In the genomic region with DNA sequence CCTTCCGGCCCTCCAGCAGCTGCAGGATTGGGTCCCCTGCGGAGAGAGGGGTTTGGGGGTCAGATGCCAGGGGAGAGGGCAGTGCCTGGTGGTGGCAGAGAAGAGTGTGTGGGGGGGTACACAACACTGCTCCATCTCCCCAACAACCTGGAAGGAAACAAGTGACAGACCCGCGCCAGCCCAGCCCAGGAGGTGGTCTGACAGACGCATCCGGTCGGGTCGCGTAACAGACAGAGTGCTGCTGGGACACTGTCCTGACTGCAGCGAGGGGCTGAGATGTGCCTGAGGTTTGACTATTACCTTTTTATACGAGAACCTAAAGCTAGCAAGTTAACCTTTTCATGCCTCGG, we compare ENCODE assay signal across 8 cellular contexts. TPM values are rescaled to one million over a fixed set of nuclear protein-coding genes. Genes with fewer than 3 reads are reported as not detected.
DNase-seq lines count a peak whose midpoint lies in the region; ATAC-seq and TF ChIP-seq lines count a peak whose summit lies in the region.

No MANE protein-coding gene starts in this region.

- no peak for TF ChIP-seq EP300 in sigmoid colon (IDR thresholded peaks at IDR 0.05)

- H3K27me3 Mint-ChIP-seq in endothelial cell (ENCODE audit: unreplicated experiment) = peaks cover 1% of the 10 kb centered on the region
- no peaks in the 10 kb centered on the region for H3K27me3 Mint-ChIP-seq in Caco-2 (ENCODE audit: insufficient read depth, unreplicated experiment)

- TF ChIP-seq CTCF in Peyer's patch (IDR thresholded peaks at IDR 0.05) (no peak), endothelial cell (IDR thresholded peaks at IDR 0.05; ENCODE audit: unreplicated experiment) (no peak), sigmoid colon (IDR thresholded peaks at IDR 0.05) (no peak), Caco-2 (IDR thresholded peaks at IDR 0.05; ENCODE audit: insufficient read depth in 1 of 2, low read depth in 1 of 2, low read length in 1 of 2, severe bottlenecking in 1 of 2, unreplicated experiment in 1 of 2) (no peak)

- POLR2A ChIA-PET in HEK293T (lab: Yijun Ruan, JAX) = interaction anchor here (1.0 to 3.6 kb wide), 4 partner anchors 27 to 72 kb away, joined by 3 to 23 read pairs (median 5); a partner anchor contains a TSS
- POLR2A ChIA-PET in Caco-2 (lab: Charles Lee) = no interaction called here

- ATAC-seq in GM21619 (IDR thresholded peaks at IDR 0.05; ENCODE audit: unreplicated experiment) = peak; percentile 3

- H3K9me3 Mint-ChIP-seq in endothelial cell (ENCODE audit: unreplicated experiment) (no peaks in the 10 kb centered on the region), Caco-2 (ENCODE audit: unreplicated experiment) (no peaks in the 10 kb centered on the region)

- peak in 1 of 3 donors; percentile 33 for DNase-seq in Peyer's patch
- no peak for DNase-seq in endothelial cell (ENCODE audit: low spot score)
- no peak for DNase-seq in sigmoid colon
- no peak for DNase-seq in HEK293T (ENCODE audit: extremely low spot score)
- no peak for DNase-seq in NCI-H2081 (lab: John Stamatoyannopoulos, UW)
- DNase-seq in GM03348 (ENCODE audit: low spot score) = no peak
- DNase-seq in Caco-2 = no peak

- TF ChIP-seq POLR2A in Peyer's patch (IDR thresholded peaks at IDR 0.05) (no peak), sigmoid colon (IDR thresholded peaks at IDR 0.05) (no peak)

- H3K9me3 ChIP-seq in Peyer's patch = no peaks in the 10 kb centered on the region
- no peaks in the 10 kb centered on the region for H3K9me3 ChIP-seq in sigmoid colon
- no peaks in the 10 kb centered on the region for H3K9me3 ChIP-seq in Caco-2

- BruUV-seq in Caco-2 (replicated peaks; lab: Mats Ljungman, UMichigan) = no TSS peak

- H3K4me1 ChIP-seq in Peyer's patch = peaks cover 0 to 26% (median 8%) of the 10 kb centered on the region in 4 donors
- H3K4me1 ChIP-seq in sigmoid colon = peaks cover 0 to 24% (median 17%) of the 10 kb centered on the region in 4 donors
- H3K4me1 ChIP-seq in Caco-2 = peaks cover 4% of the 10 kb centered on the region; the same call in 1 of the 2 replicates

- CTCF ChIA-PET in HEK293T (lab: Yijun Ruan, JAX) (interaction anchor here (1.7 to 1.8 kb wide), 2 partner anchors 9 to 51 kb away, joined by 4 read pairs; no protein-coding TSS in a partner anchor), Caco-2 (lab: Charles Lee) (no interaction called here)

- H3K36me3 Mint-ChIP-seq in endothelial cell (ENCODE audit: low read depth, unreplicated experiment) = peaks cover under 1% of the 10 kb centered on the region
- peaks cover 21% of the 10 kb centered on the region for H3K36me3 Mint-ChIP-seq in Caco-2 (ENCODE audit: insufficient read depth, unreplicated experiment)

- H3K4me3 Mint-ChIP-seq in endothelial cell (ENCODE audit: unreplicated experiment) = no peak overlapping the region
- H3K4me3 Mint-ChIP-seq in Caco-2 (ENCODE audit: unreplicated experiment) = no peak overlapping the region

- H3K4me3 ChIP-seq in Peyer's patch (peak overlapping the region; percentile 14 to 41 (median 37)), sigmoid colon (peak overlapping the region; percentile 22 to 49 (median 43)), Caco-2 (ENCODE audit: low read depth, low read length) (no peak overlapping the region)

- H3K27ac ChIP-seq in Peyer's patch = peak overlapping the region; percentile 32 to 79 (median 64)
- H3K27ac ChIP-seq in sigmoid colon = peak overlapping the region; percentile 72 to 86 (median 85)

- H3K4me1 Mint-ChIP-seq in endothelial cell (ENCODE audit: unreplicated experiment) (peaks cover 11% of the 10 kb centered on the region), Caco-2 (ENCODE audit: low read depth, unreplicated experiment) (peaks cover 6% of the 10 kb centered on the region)

- intact Hi-C loops in sigmoid colon (cut with DNase I) (loop anchor here (5.0 to 10.0 kb wide), 2 partner anchors 66 to 257 kb away; no protein-coding TSS in a partner anchor), Caco-2 (cut with micrococcal nuclease; ENCODE audit: unreplicated experiment) (loop anchor here (5.0 kb wide), 1 partner anchor 41 kb away; no protein-coding TSS in a partner anchor)

- 58 to 62% methylated on average over 12 of the region's 12 CpGs for WGBS in sigmoid colon, 2 donors

- peak overlapping the region; percentile 61 for H3K27ac Mint-ChIP-seq in endothelial cell (ENCODE audit: unreplicated experiment)
- no peak overlapping the region for H3K27ac Mint-ChIP-seq in Caco-2 (ENCODE audit: unreplicated experiment)

- no peaks in the 10 kb centered on the region for H3K27me3 ChIP-seq in Peyer's patch
- no peaks in the 10 kb centered on the region for H3K27me3 ChIP-seq in sigmoid colon
- H3K27me3 ChIP-seq in Caco-2 (replicated peaks; ENCODE audit: control insufficient read depth, insufficient read depth, low read length) = no peaks in the 10 kb centered on the region

- H3K36me3 ChIP-seq in Peyer's patch (peaks cover 0 to 35% (median 0%) of the 10 kb centered on the region in 3 donors), sigmoid colon (peaks cover 9 to 41% (median 12%) of the 10 kb centered on the region in 4 donors), Caco-2 (ENCODE audit: control insufficient read depth, insufficient read depth, low read length) (no peaks in the 10 kb centered on the region; the same call in 1 of the 2 replicates)

TF ChIP-seq in HEK293T, 16 proteins besides CTCF, POLR2A, EP300 and RAD21:
- TF ChIP-seq SP1 (IDR thresholded peaks at IDR 0.05) (no peak), ARNT (IDR thresholded peaks at IDR 0.05) (no peak), FOXM1 (IDR thresholded peaks at IDR 0.05; ENCODE audit: borderline replicate concordance) (no peak)

RNA-seq across cellular contexts. Expression of a gene that starts 16.2 kb away (rescaled TPM):
- 10 to 100 TPM in 3 of 4 donors, 1 to 10 TPM in 1; 8.4 to 45.4 (median 22.2) TPM for total RNA-seq in Peyer's patch
- 11.5 TPM for total RNA-seq in endothelial cell (ENCODE audit: unreplicated experiment)
- total RNA-seq in sigmoid colon = 10 to 100 TPM in 2 of 4 donors, 1 to 10 TPM in 2; 4.3 to 11.4 (median 9.6) TPM
- polyA plus RNA-seq in sigmoid colon = 10 to 100 TPM in 2 of 3 donors, 1 to 10 TPM in 1; 6.0 to 61.9 (median 17.1) TPM
- total RNA-seq in Caco-2 (2022) = 5.5 and 9.0 TPM in 2 replicates

RNA-seq across cellular contexts. Expression of a gene that starts 27.1 kb away (rescaled TPM):
- total RNA-seq in Peyer's patch (10 to 100 TPM; 45.4 to 61.4 (median 53.7) TPM), endothelial cell (ENCODE audit: unreplicated experiment) (69.6 TPM), sigmoid colon (10 to 100 TPM; 44.2 to 73.1 (median 56.9) TPM), Caco-2 (2022) (66.6 and 72.3 TPM in 2 replicates)
- polyA plus RNA-seq in sigmoid colon = 100 to 1,000 TPM in 1 of 3 donors, 10 to 100 TPM in 2; 87.1 to 110 (median 91.3) TPM

RNA-seq across cellular contexts. Expression of a gene that starts 43.4 kb away (rescaled TPM):
- total RNA-seq in Peyer's patch (100 to 1,000 TPM in 1 of 4 donors, 10 to 100 TPM in 3; 18.9 to 108 (median 30.6) TPM), endothelial cell (ENCODE audit: unreplicated experiment) (28.8 TPM), sigmoid colon (10 to 100 TPM; 18.9 to 29.6 (median 26.4) TPM), Caco-2 (2022) (31.2 and 33.3 TPM in 2 replicates)
- 10 to 100 TPM; 12.7 to 24.4 (median 16.8) TPM for polyA plus RNA-seq in sigmoid colon

RNA-seq across cellular contexts. Expression of a gene that starts 50.4 kb away (rescaled TPM):
- 10 to 100 TPM; 16.5 to 61.4 (median 45.7) TPM for total RNA-seq in Peyer's patch
- 4.4 TPM for total RNA-seq in endothelial cell (ENCODE audit: unreplicated experiment)
- total RNA-seq in sigmoid colon = 10 to 100 TPM; 27.8 to 40.9 (median 37.2) TPM
- polyA plus RNA-seq in sigmoid colon = 10 to 100 TPM; 28.7 to 41.0 (median 39.0) TPM
- total RNA-seq in Caco-2 (2022) = 2.0 and 2.5 TPM in 2 replicates
